Comparison of ENCODE assay signal across 29 cellular contexts in genomic region chrX:20729421-20729820, GRCh38.
DNase-seq lines count a peak whose midpoint lies in the region; ATAC-seq and TF ChIP-seq lines count a peak whose summit lies in the region.
"Had no signal": no experiment of that assay in that cellular context is flagged by ENCODE, and none has a peak within 500 bp of the region (broad histone marks: within the 10 kb centered on the region; RNA-seq: fewer than 3 reads in every experiment).

No MANE protein-coding gene starts in this region.

- H3K4me1 Mint-ChIP-seq in stimulated activated memory B cell treated with anti-CD40 and anti-IgM and Interleukin-4, amounts not matched to agents 10 μg/mL and 1 μg/mL and 100 μg/mL, for 72 hours, result no peaks in the 10 kb centered on the region
- H3K4me1 Mint-ChIP-seq in stimulated activated naive B cell treated with anti-CD40 and anti-IgM and Interleukin-4, amounts not matched to agents 10 μg/mL and 1 μg/mL and 100 μg/mL, for 72 hours, result no peaks in the 10 kb centered on the region
- H3K4me1 Mint-ChIP-seq: activated naive CD8-positive, alpha-beta T cell treated with anti-CD3 and anti-CD28 coated beads for 36 hours; B cell; brain; CD4-positive, alpha-beta memory T cell had no signal

- in situ Hi-C loops in astrocyte of the cerebellum (cut with HindIII; ENCODE audit: low sequenced_read_pairs), result no loop called here

- no peaks in the 10 kb centered on the region for H3K36me3 ChIP-seq in ACC112 (ENCODE audit: insufficient read depth, low read length)
- H3K36me3 ChIP-seq: left lung, ovary, WERI-Rb-1 had no signal

- peak; percentile 49 for DNase-seq in HS-5 (ENCODE audit: low read depth)
- peak; percentile 4 for DNase-seq in astrocyte of the cerebellum (ENCODE audit: low read depth)
- peak; percentile 8 for DNase-seq in fibroblast of the conjunctiva (ENCODE audit: low read depth)
- DNase-seq in stimulated activated naive B cell treated with anti-CD40 and anti-IgM and Interleukin-4, amounts not matched to agents 10 μg/mL and 1 μg/mL and 100 μg/mL, for 72 hours, result no peak
- no peak for DNase-seq in anterior cingulate cortex (lab: John Stamatoyannopoulos, UW)
- DNase-seq in activated T-cell treated with anti-CD3 and anti-CD28 coated beads, Interleukin-2, amount 50 U/mL, for 1 hour, result no peak
- DNase-seq: 8988T; activated CD4-positive, alpha-beta T cell treated with anti-CD3 and anti-CD28 coated beads for 4 hours; activated effector memory CD4-positive, alpha-beta T cell treated with Interleukin-2 at 50 U/mL for 16 hours; activated naive CD8-positive, alpha-beta T cell treated with anti-CD3 and anti-CD28 coated beads for 36 hours; CD4-positive, alpha-beta memory T cell; DMS 273 treated with DMSO at 0.1 percent for 48 hours; head of caudate nucleus; left lung; mesenchymal stem cell; NCI-H1436 treated with DMSO at 0.1 percent for 48 hours; NCI-H2107; NCI-H82; ovary; stimulated activated naive CD4-positive, alpha-beta T cell treated with Interleukin-2 at 50 U/mL for 16 hours; T-helper 9 cell; WERI-Rb-1 had no signal

- H3K27ac ChIP-seq in ACC112 (ENCODE audit: low read depth, low read length), result peak overlapping the region; percentile 52
- H3K27ac ChIP-seq: HL-60, KMS-11, left lung, ovary, skin epidermis, WERI-Rb-1 had no signal

- H3K27me3 Mint-ChIP-seq in stimulated activated memory B cell treated with anti-CD40 and anti-IgM and Interleukin-4, amounts not matched to agents 10 μg/mL and 1 μg/mL and 100 μg/mL, for 72 hours, result no peaks in the 10 kb centered on the region
- H3K27me3 Mint-ChIP-seq in stimulated activated naive B cell treated with anti-CD40 and anti-IgM and Interleukin-4, amounts not matched to agents 10 μg/mL and 1 μg/mL and 100 μg/mL, for 72 hours, result no peaks in the 10 kb centered on the region
- H3K27me3 Mint-ChIP-seq: B cell; CD4-positive, alpha-beta memory T cell had no signal

- no peak overlapping the region for H3K4me3 ChIP-seq in ACC112 (ENCODE audit: low read depth, low read length)
- no peak overlapping the region for H3K4me3 ChIP-seq in astrocyte of the cerebellum (ENCODE audit: low read depth, low read length)
- H3K4me3 ChIP-seq: left lung, ovary, skin epidermis had no signal

- peaks cover 15% of the 10 kb centered on the region for H3K4me1 ChIP-seq in ACC112 (ENCODE audit: control insufficient read depth, insufficient read depth, low read length, unreplicated experiment)
- H3K4me1 ChIP-seq: left lung had no signal

- no peak for ATAC-seq in stimulated activated memory B cell treated with anti-CD40 and anti-IgM and Interleukin-4, amounts not matched to agents 10 μg/mL and 1 μg/mL and 100 μg/mL, for 72 hours
- no peak for ATAC-seq in stimulated activated naive B cell treated with anti-CD40 and anti-IgM and Interleukin-4, amounts not matched to agents 10 μg/mL and 1 μg/mL and 100 μg/mL, for 72 hours (replicated peaks)
- ATAC-seq: left lung had no signal

- no peaks in the 10 kb centered on the region for H3K9me3 Mint-ChIP-seq in stimulated activated memory B cell treated with anti-CD40 and anti-IgM and Interleukin-4, amounts not matched to agents 10 μg/mL and 1 μg/mL and 100 μg/mL, for 72 hours
- H3K9me3 Mint-ChIP-seq in stimulated activated naive B cell treated with anti-CD40 and anti-IgM and Interleukin-4, amounts not matched to agents 10 μg/mL and 1 μg/mL and 100 μg/mL, for 72 hours, result no peaks in the 10 kb centered on the region
- H3K9me3 Mint-ChIP-seq: activated naive CD8-positive, alpha-beta T cell treated with anti-CD3 and anti-CD28 coated beads for 36 hours; brain had no signal

- H3K27me3 ChIP-seq in ACC112 (ENCODE audit: insufficient read depth, low read length), result no peaks in the 10 kb centered on the region
- H3K27me3 ChIP-seq: left lung, ovary had no signal

- no peaks in the 10 kb centered on the region for H3K36me3 Mint-ChIP-seq in stimulated activated memory B cell treated with anti-CD40 and anti-IgM and Interleukin-4, amounts not matched to agents 10 μg/mL and 1 μg/mL and 100 μg/mL, for 72 hours
- no peaks in the 10 kb centered on the region for H3K36me3 Mint-ChIP-seq in stimulated activated naive B cell treated with anti-CD40 and anti-IgM and Interleukin-4, amounts not matched to agents 10 μg/mL and 1 μg/mL and 100 μg/mL, for 72 hours
- H3K36me3 Mint-ChIP-seq: activated naive CD8-positive, alpha-beta T cell treated with anti-CD3 and anti-CD28 coated beads for 36 hours; brain; CD4-positive, alpha-beta memory T cell had no signal

- peak overlapping the region; percentile 6 for H2AFZ ChIP-seq in ACC112 (ENCODE audit: low read length, unreplicated experiment)

- no peaks in the 10 kb centered on the region for H3K79me2 ChIP-seq in ACC112 (ENCODE audit: control insufficient read depth, insufficient read depth, low read length, unreplicated experiment)

- no peak for TF ChIP-seq CTCF in astrocyte of the cerebellum (IDR thresholded peaks at IDR 0.05; ENCODE audit: low read depth, low read length, missing control alignments)

- H3K4me3 Mint-ChIP-seq in stimulated activated memory B cell treated with anti-CD40 and anti-IgM and Interleukin-4, amounts not matched to agents 10 μg/mL and 1 μg/mL and 100 μg/mL, for 72 hours, result no peak overlapping the region
- H3K4me3 Mint-ChIP-seq in stimulated activated naive B cell treated with anti-CD40 and anti-IgM and Interleukin-4, amounts not matched to agents 10 μg/mL and 1 μg/mL and 100 μg/mL, for 72 hours, result no peak overlapping the region
- H3K4me3 Mint-ChIP-seq: activated naive CD8-positive, alpha-beta T cell treated with anti-CD3 and anti-CD28 coated beads for 36 hours; B cell; brain had no signal

- H3K27ac Mint-ChIP-seq in stimulated activated memory B cell treated with anti-CD40 and anti-IgM and Interleukin-4, amounts not matched to agents 10 μg/mL and 1 μg/mL and 100 μg/mL, for 72 hours, result no peak overlapping the region
- H3K27ac Mint-ChIP-seq in stimulated activated naive B cell treated with anti-CD40 and anti-IgM and Interleukin-4, amounts not matched to agents 10 μg/mL and 1 μg/mL and 100 μg/mL, for 72 hours, result no peak overlapping the region
- H3K27ac Mint-ChIP-seq: activated naive CD8-positive, alpha-beta T cell treated with anti-CD3 and anti-CD28 coated beads for 36 hours; B cell; brain; CD4-positive, alpha-beta memory T cell had no signal

Comparison
In these comparisons a context has a peak if more than half of its experiments do, and no peak if none do; other contexts are left out.
1. DNase-seq: peak in HS-5 (single experiment), astrocyte of the cerebellum (single experiment) and fibroblast of the conjunctiva (single experiment); none in stimulated activated naive B cell treated with anti-CD40 and anti-IgM and Interleukin-4, amounts not matched to agents 10 μg/mL and 1 μg/mL and 100 μg/mL, for 72 hours (single experiment), anterior cingulate cortex (0 of 58) and activated T-cell treated with anti-CD3 and anti-CD28 coated beads, Interleukin-2, amount 50 U/mL, for 1 hour (single experiment).